ENCODE assay signal across 1 cellular context in the genomic region with DNA sequence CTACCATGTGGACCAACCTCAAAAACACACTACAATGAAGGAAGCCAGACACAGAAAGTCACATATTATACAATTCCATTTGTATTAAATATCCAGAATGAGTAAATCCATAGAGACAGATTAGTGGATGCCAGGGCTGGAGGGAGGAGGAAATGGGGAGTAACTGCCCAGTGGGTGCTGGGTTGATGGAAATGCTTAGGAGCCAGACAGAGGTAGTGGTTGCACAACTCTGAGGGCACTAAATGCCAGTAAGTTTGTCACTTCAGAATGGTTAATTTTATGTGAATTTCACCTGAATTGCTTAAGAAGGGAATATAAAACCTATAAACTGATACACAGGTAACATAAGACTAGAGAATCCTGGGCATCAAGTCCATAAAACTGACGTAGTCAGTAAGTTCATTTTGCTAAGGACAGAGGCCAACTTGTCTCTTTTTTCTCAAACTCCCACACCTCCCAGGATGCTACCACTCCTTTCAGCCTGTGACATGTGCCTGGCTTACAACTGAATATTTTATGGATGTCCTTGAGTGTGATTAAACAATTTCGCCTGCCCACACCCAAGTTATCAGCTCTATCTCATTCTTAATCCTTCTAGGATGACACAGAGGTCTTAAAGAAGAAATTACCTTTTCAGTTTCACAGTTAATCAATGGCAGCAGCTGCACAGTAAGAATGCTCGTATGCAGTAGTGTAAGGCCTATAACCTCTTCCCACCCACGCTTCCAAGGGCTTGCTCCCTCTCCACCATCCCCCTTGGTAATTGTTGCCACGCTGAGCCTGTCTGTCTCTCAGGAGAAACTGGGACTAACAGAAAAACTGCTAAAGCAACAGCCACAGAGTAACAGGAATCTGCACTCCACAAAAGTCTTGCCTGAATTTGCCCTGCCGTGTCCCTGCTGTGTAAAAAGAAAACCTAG.
TF ChIP-seq lines count a peak whose summit lies in the region.

No MANE protein-coding gene starts in this region.

TF ChIP-seq in GM12878, 131 proteins besides CTCF, POLR2A, EP300 and RAD21:
- no peak for TF ChIP-seq SUZ12 (IDR thresholded peaks at IDR 0.05; ENCODE audit: unreplicated experiment)
